ENCODE assay signal across 1 cellular context in genomic region chr2:18903750-18904149, GRCh38.
TF ChIP-seq lines count a peak whose summit lies in the region.

No MANE protein-coding gene starts in this region.

TF ChIP-seq in GM23338, 12 proteins besides CTCF, POLR2A, EP300 and RAD21 (continued from another document):
- no peak for TF ChIP-seq ZNF462 (CRISPR knock-in tag; IDR thresholded peaks at IDR 0.05)
